In genomic region chr21:15483138-15483780, GRCh38 we compare ENCODE assay signal across 1 cellular context.
TF ChIP-seq lines count a peak whose summit lies in the region.

No MANE protein-coding gene starts in this region.

TF ChIP-seq in HepG2, 621 proteins besides CTCF, POLR2A, EP300 and RAD21 (continued from another document and continues in another):
- TF ChIP-seq HMGXB4 (CRISPR knock-in tag; IDR thresholded peaks at IDR 0.05; ENCODE audit: borderline replicate concordance in 1 of 2, low read depth in 1 of 2) = peak; percentile 68 to 74; a peak in 3 of 4 replicates
- no peak for TF ChIP-seq ZBTB1 (CRISPR knock-in tag; IDR thresholded peaks at IDR 0.05; ENCODE audit: borderline replicate concordance)
- TF ChIP-seq BRCA1 (CRISPR knock-in tag; IDR thresholded peaks at IDR 0.05) = no peak
- TF ChIP-seq ZBTB38 (CRISPR knock-in tag; IDR thresholded peaks at IDR 0.05) = no peak
- TF ChIP-seq ZNF292 (CRISPR knock-in tag; IDR thresholded peaks at IDR 0.05; ENCODE audit: borderline replicate concordance, low read depth) = no peak
- no peak for TF ChIP-seq TP53 (CRISPR knock-in tag; conservative IDR thresholded peaks at IDR 0.05)
- TF ChIP-seq HOXA3 (CRISPR knock-in tag; IDR thresholded peaks at IDR 0.05) = peak; percentile 44; the same call in 1 of the 2 replicates
- TF ChIP-seq KLF13 (CRISPR knock-in tag; IDR thresholded peaks at IDR 0.05) = no peak
- TF ChIP-seq ZSCAN30 (CRISPR knock-in tag; IDR thresholded peaks at IDR 0.05) = no peak
- TF ChIP-seq ISL2 (CRISPR knock-in tag; IDR thresholded peaks at IDR 0.05) = peak; percentile 57
- TF ChIP-seq MZF1 (CRISPR knock-in tag; IDR thresholded peaks at IDR 0.05; ENCODE audit: borderline replicate concordance) = no peak
- no peak for TF ChIP-seq MTERF4 (CRISPR knock-in tag; IDR thresholded peaks at IDR 0.05)
- peak; percentile 86 for TF ChIP-seq HOMEZ (CRISPR knock-in tag; IDR thresholded peaks at IDR 0.05; ENCODE audit: low read depth)
- TF ChIP-seq ZNF343 (CRISPR knock-in tag; IDR thresholded peaks at IDR 0.05) = 0 out of 2 replicates have a peak, but pooled peaks have one; percentile 37
- TF ChIP-seq ZNF761 (CRISPR knock-in tag; conservative IDR thresholded peaks at IDR 0.05) = no peak
- no peak for TF ChIP-seq ZSCAN12 (CRISPR knock-in tag; IDR thresholded peaks at IDR 0.05)
- TF ChIP-seq ZGPAT (CRISPR knock-in tag; IDR thresholded peaks at IDR 0.05) = peak; percentile 49
- no peak for TF ChIP-seq BATF2 (CRISPR knock-in tag; IDR thresholded peaks at IDR 0.05)
- no peak for TF ChIP-seq ZNF577 (CRISPR knock-in tag; IDR thresholded peaks at IDR 0.05; ENCODE audit: borderline replicate concordance, low read depth)
- no peak for TF ChIP-seq KLF12 (CRISPR knock-in tag; IDR thresholded peaks at IDR 0.05; ENCODE audit: borderline replicate concordance)
- peak; percentile 59 for TF ChIP-seq MED1 (CRISPR knock-in tag; IDR thresholded peaks at IDR 0.05)
- TF ChIP-seq CENPT (CRISPR knock-in tag; IDR thresholded peaks at IDR 0.05; ENCODE audit: low read depth) = no peak
- TF ChIP-seq BHLHE40 (IDR thresholded peaks at IDR 0.05; ENCODE audit: low read length) = 0 out of 2 replicates have a peak, but pooled peaks have one; percentile 29
- peak; percentile 36; the same call in 1 of the 2 replicates for TF ChIP-seq IKZF5 (CRISPR knock-in tag; IDR thresholded peaks at IDR 0.05)
- TF ChIP-seq THYN1 (CRISPR knock-in tag; IDR thresholded peaks at IDR 0.05; ENCODE audit: borderline replicate concordance, low read depth) = no peak
- TF ChIP-seq SRSF1 (optimal IDR thresholded peaks at IDR 0.05; ENCODE audit: low read depth, low read length) = no peak
- TF ChIP-seq CREB1 (IDR thresholded peaks at IDR 0.05) = no peak
- no peak for TF ChIP-seq CREB1 (CRISPR knock-in tag; IDR thresholded peaks at IDR 0.05)
- TF ChIP-seq PPARG (CRISPR knock-in tag; conservative IDR thresholded peaks at IDR 0.05) = peak; percentile 65
- no peak for TF ChIP-seq ZNF780A (CRISPR knock-in tag; IDR thresholded peaks at IDR 0.05)
- TF ChIP-seq YY1 (IDR thresholded peaks at IDR 0.05; ENCODE audit: insufficient read depth, insufficient replicate concordance, low read depth, low read length) = peak; percentile 32
- no peak for TF ChIP-seq ZNF766 (CRISPR knock-in tag; IDR thresholded peaks at IDR 0.05; ENCODE audit: borderline replicate concordance)
- no peak for TF ChIP-seq MAF1 (CRISPR knock-in tag; IDR thresholded peaks at IDR 0.05; ENCODE audit: borderline replicate concordance)
- TF ChIP-seq NRL (CRISPR knock-in tag; IDR thresholded peaks at IDR 0.05; ENCODE audit: borderline replicate concordance) = no peak
- TF ChIP-seq TIGD3 (CRISPR knock-in tag; IDR thresholded peaks at IDR 0.05; ENCODE audit: borderline replicate concordance) = no peak
- peak; percentile 56; the same call in 1 of the 2 replicates for TF ChIP-seq ZNF335 (CRISPR knock-in tag; IDR thresholded peaks at IDR 0.05)
- TF ChIP-seq ZNF660 (CRISPR knock-in tag; IDR thresholded peaks at IDR 0.05; ENCODE audit: borderline replicate concordance, low read depth) = no peak
- no peak for TF ChIP-seq TBX3 (IDR thresholded peaks at IDR 0.05; ENCODE audit: borderline replicate concordance)
- TF ChIP-seq BORCS8-MEF2B (CRISPR knock-in tag; IDR thresholded peaks at IDR 0.05) = 0 out of 2 replicates have a peak, but pooled peaks have one; percentile 45
- TF ChIP-seq TBX2 (CRISPR knock-in tag; IDR thresholded peaks at IDR 0.05; ENCODE audit: borderline replicate concordance) = peak; percentile 45; the same call in 1 of the 2 replicates
- peak; percentile 67; the same call in 1 of the 2 replicates for TF ChIP-seq KDM3A (CRISPR knock-in tag; IDR thresholded peaks at IDR 0.05; ENCODE audit: low read depth)
- TF ChIP-seq CREB3 (CRISPR knock-in tag; IDR thresholded peaks at IDR 0.05) = no peak
- TF ChIP-seq RARA (CRISPR knock-in tag; IDR thresholded peaks at IDR 0.05) = peak; percentile 57
- TF ChIP-seq HNF4A (CRISPR knock-in tag; IDR thresholded peaks at IDR 0.05) = peak; percentile 46; the same call in 1 of the 2 replicates
- peak; percentile 92 for TF ChIP-seq SALL1 (CRISPR knock-in tag; IDR thresholded peaks at IDR 0.05)
- no peak for TF ChIP-seq USF2 (IDR thresholded peaks at IDR 0.05; ENCODE audit: low read depth, low read length)
- TF ChIP-seq USF2 (CRISPR knock-in tag; IDR thresholded peaks at IDR 0.05; ENCODE audit: borderline replicate concordance) = no peak
- peak; percentile 49; the same call in 1 of the 2 replicates for TF ChIP-seq ZNF687 (CRISPR knock-in tag; IDR thresholded peaks at IDR 0.05)
- no peak for TF ChIP-seq JUNB (CRISPR knock-in tag; IDR thresholded peaks at IDR 0.05; ENCODE audit: borderline replicate concordance)
- peak; percentile 52; the same call in 1 of the 2 replicates for TF ChIP-seq FOXO1 (CRISPR knock-in tag; IDR thresholded peaks at IDR 0.05)
- TF ChIP-seq SMAD3 (CRISPR knock-in tag; IDR thresholded peaks at IDR 0.05) = peak; percentile 65; the same call in 1 of the 2 replicates
- TF ChIP-seq SOX5 (CRISPR knock-in tag; IDR thresholded peaks at IDR 0.05; ENCODE audit: borderline replicate concordance) = peak; percentile 56
- no peak for TF ChIP-seq SP4 (CRISPR knock-in tag; IDR thresholded peaks at IDR 0.05)
